ENCODE assay signal across 36 cellular contexts in genomic region chr6:49847014-49847413, GRCh38. TPM values are rescaled to one million over a fixed set of nuclear protein-coding genes. Genes with fewer than 3 reads are reported as not detected.
"Had no signal": no experiment of that assay in that cellular context is flagged by ENCODE, and none has a peak within 500 bp of the region (broad histone marks: within the 10 kb centered on the region; RNA-seq: fewer than 3 reads in every experiment).

No MANE protein-coding gene starts in this region.

- H3K4me3 ChIP-seq: MG63 had no signal

- H3K27me3 ChIP-seq: MG63 had no signal

- DNase-seq: Karpas-422, Kasumi-1, MG63, MM.1S, MV-4-11, NCI-H1048, NCI-H1092, NCI-H1092 treated with DMSO at 0.1 percent for 48 hours, NCI-H1105, NCI-H1105 treated with DMSO at 0.1 percent for 48 hours, NCI-H1417 treated with DMSO at 0.1 percent for 48 hours, NCI-H1436, NCI-H1436 treated with DMSO at 0.1 percent for 48 hours, NCI-H146, NCI-H1694, NCI-H1694 treated with DMSO at 0.1 percent for 48 hours, NCI-H187, NCI-H187 treated with DMSO at 0.1 percent for 48 hours, NCI-H1930, NCI-H2029, NCI-H2029 treated with DMSO at 0.1 percent for 48 hours, NCI-H2081 treated with DMSO at 0.1 percent for 48 hours, NCI-H2107, NCI-H2171, NCI-H2171 treated with DMSO at 0.1 percent for 48 hours, NCI-H2227 treated with DMSO at 0.1 percent for 48 hours, NCI-H226, NCI-H446, NCI-H446 treated with DMSO at 0.1 percent for 48 hours, NCI-H510A, NCI-H510A treated with DMSO at 0.1 percent for 48 hours, NCI-H524 had no signal

- H3K36me3 ChIP-seq: MG63 had no signal

RNA-seq across cellular contexts. Expression of gene CRISP1, which starts 19.3 kb away (rescaled TPM):
- total RNA-seq: LHCN-M2, M059J, MCF 10A, NCI-H460 had no signal

RNA-seq across cellular contexts. Expression of gene PGK2, which starts 59.9 kb away (rescaled TPM):
- total RNA-seq: LHCN-M2, M059J, MCF 10A, NCI-H460 had no signal
